Comparison of ENCODE assay signal across 18 cellular contexts in the genomic region with DNA sequence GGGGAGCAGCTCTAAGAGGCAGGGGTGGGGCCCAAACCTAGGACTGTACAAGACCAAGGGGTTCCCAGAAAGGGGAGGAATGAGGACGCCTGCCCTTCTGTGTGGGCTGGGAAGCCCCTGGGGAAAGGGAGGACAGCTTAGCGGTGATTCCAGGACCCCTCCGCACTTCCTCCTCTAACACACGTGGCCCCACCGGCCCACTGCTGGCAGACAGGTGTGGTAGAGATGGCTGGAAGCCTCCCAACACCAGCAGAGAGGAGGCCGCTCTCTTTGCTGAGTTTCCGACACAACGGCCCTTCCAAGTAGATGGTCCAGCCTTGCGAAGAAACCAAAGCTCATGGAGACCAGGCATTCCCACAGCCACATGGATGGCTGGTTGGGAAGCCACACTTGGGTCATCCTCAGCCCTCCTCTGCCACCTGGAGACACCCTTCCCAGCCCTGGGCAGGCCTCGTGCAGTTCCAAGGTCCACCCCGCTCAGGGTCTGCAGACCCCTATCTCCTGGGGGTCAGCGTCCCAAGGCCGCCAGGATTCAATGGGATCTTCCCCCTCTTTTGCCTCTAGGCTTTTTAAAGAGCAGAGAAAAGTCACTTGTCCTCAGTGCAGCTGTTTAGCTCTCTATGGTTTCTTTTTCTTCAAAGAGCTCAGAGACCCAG.
"Had no signal": no experiment of that assay in that cellular context is flagged by ENCODE, and none has a peak within 500 bp of the region (broad histone marks: within the 10 kb centered on the region; RNA-seq: fewer than 3 reads in every experiment).

No MANE protein-coding gene starts in this region.

- H3K4me1 Mint-ChIP-seq: activated T-helper 17 cell treated with anti-CD3 and anti-CD28 coated beads, Interleukin-2, amount 50 U/mL, for 72 hours; immature natural killer cell had no signal

- H3K9me3 ChIP-seq: adrenal gland, tibial artery had no signal

- H3K4me2 ChIP-seq: hepatocyte, smooth muscle cell had no signal

- H2AFZ ChIP-seq: hepatocyte had no signal

- H3K4me3 ChIP-seq: adrenal gland, hepatocyte, smooth muscle cell, tibial artery had no signal

- H3K4me3 Mint-ChIP-seq: activated naive CD8-positive, alpha-beta T cell; activated T-helper 17 cell treated with anti-CD3 and anti-CD28 coated beads, Interleukin-2, amount 50 U/mL, for 72 hours; immature natural killer cell had no signal

- H3K27me3 ChIP-seq: adrenal gland, hepatocyte, tibial artery had no signal

- H3K27me3 Mint-ChIP-seq: activated naive CD8-positive, alpha-beta T cell; activated T-helper 17 cell treated with anti-CD3 and anti-CD28 coated beads, Interleukin-2, amount 50 U/mL, for 72 hours had no signal

- DNase-seq: activated CD4-positive, alpha-beta T cell treated with anti-CD3 and anti-CD28 coated beads for 1 hour; activated T-cell treated with anti-CD3 and anti-CD28 coated beads, Interleukin-2, amount 50 U/mL, for 1 hour; adrenal gland; cerebellar nuclear complex; cortex of kidney; foreskin fibroblast; immature natural killer cell; kidney glomerular epithelial cell; stimulated activated CD4-positive, alpha-beta T cell treated with anti-CD3 and anti-CD28 coated beads, Interleukin-15, amount 100 ng/mL, for 24 hours; stimulated activated CD8-positive, alpha-beta memory T cell treated with anti-CD3 and anti-CD28 coated beads, Interleukin-4, amount 100 ng/mL, for 48 hours; stimulated activated naive CD4-positive, alpha-beta T cell; T-helper 1 cell; T-helper 9 cell; tibial artery had no signal

- H3K36me3 Mint-ChIP-seq: activated naive CD8-positive, alpha-beta T cell had no signal

- H3K27ac Mint-ChIP-seq: activated naive CD8-positive, alpha-beta T cell; activated T-helper 17 cell treated with anti-CD3 and anti-CD28 coated beads, Interleukin-2, amount 50 U/mL, for 72 hours; immature natural killer cell had no signal

- H3K27ac ChIP-seq: hepatocyte had no signal

- H3K9me3 Mint-ChIP-seq: activated T-helper 17 cell treated with anti-CD3 and anti-CD28 coated beads, Interleukin-2, amount 50 U/mL, for 72 hours; immature natural killer cell had no signal
